1 cellular context compared by ENCODE assay signal in genomic region chr2:205270689-205271088, GRCh38.
TF ChIP-seq lines count a peak whose summit lies in the region.

No MANE protein-coding gene starts in this region.

TF ChIP-seq in K562, 482 proteins besides CTCF, POLR2A, EP300 and RAD21 (continued from another document):
- peak; percentile 93 for TF ChIP-seq NFIC (IDR thresholded peaks at IDR 0.05)
- TF ChIP-seq CCNT2 (IDR thresholded peaks at IDR 0.05; ENCODE audit: borderline replicate concordance, extremely low read depth, insufficient read length, low read depth, low read length) = no peak
- TF ChIP-seq TARDBP (IDR thresholded peaks at IDR 0.05) = no peak
- no peak for TF ChIP-seq RBM39 (optimal IDR thresholded peaks at IDR 0.05; ENCODE audit: low read depth, low read length)
- no peak for TF ChIP-seq FOXJ3 (CRISPR knock-in tag; IDR thresholded peaks at IDR 0.05)
- no peak for TF ChIP-seq POLR2G (IDR thresholded peaks at IDR 0.05; ENCODE audit: low read depth, low read length)
- TF ChIP-seq NCOR1 (IDR thresholded peaks at IDR 0.05) = no peak
- TF ChIP-seq PATZ1 (CRISPR knock-in tag; IDR thresholded peaks at IDR 0.05; ENCODE audit: borderline replicate concordance) = no peak
- TF ChIP-seq CEBPB (tag; IDR thresholded peaks at IDR 0.05) = no peak
TF ChIP-seq in K562: peak in this region for 2.
